7 cellular contexts compared by ENCODE assay signal in the genomic region with DNA sequence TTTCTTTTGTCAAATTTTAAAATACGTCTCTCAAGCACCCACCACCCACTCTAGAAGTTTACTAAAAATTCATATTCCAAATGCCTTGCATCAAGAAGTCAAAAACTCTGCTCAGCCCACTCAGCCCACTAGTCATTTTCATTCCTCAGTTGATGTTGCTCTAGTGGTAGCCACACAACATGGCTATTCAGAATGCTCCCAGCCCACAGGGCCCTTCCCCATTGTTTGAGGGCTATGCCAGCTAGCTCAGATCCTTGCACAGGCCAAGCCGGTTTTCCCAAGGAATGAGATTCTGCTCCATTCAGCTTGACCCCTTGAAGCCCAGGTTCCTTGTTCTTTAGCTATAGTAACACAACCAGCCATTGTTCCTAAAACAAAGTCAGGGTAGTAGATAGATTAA.
"Had no signal": no experiment of that assay in that cellular context is flagged by ENCODE, and none has a peak within 500 bp of the region (broad histone marks: within the 10 kb centered on the region; RNA-seq: fewer than 3 reads in every experiment).

No MANE protein-coding gene starts in this region.

- ATAC-seq: GM23338, HepG2 had no signal

- H3K4me3 ChIP-seq: GM23338 had no signal

- H3K27ac ChIP-seq: HL-60 had no signal

- H3K4me2 ChIP-seq: GM23338 had no signal

- H2AFZ ChIP-seq: GM23338 had no signal

- FAIRE-seq: H1, H54, HepG2 had no signal

- DNase-seq: H9, HCEC 1CT had no signal
